Comparison of ENCODE assay signal across 8 cellular contexts in genomic region chr10:17348111-17349008, GRCh38.
DNase-seq lines count a peak whose midpoint lies in the region; ATAC-seq and TF ChIP-seq lines count a peak whose summit lies in the region.

No MANE protein-coding gene starts in this region.

- no peak overlapping the region for H3K4me3 ChIP-seq in transverse colon

- no peak overlapping the region for H3K4me3 Mint-ChIP-seq in naive thymus-derived CD8-positive, alpha-beta T cell

- no peak for ATAC-seq in GM19397 (IDR thresholded peaks at IDR 0.05; ENCODE audit: unreplicated experiment)
- no peak for ATAC-seq in naive thymus-derived CD8-positive, alpha-beta T cell

- intact Hi-C loops in transverse colon (cut with DNase I; ENCODE audit: low total_unique reads): no loop called here

- in situ Hi-C loops in transverse colon (cut with MboI; ENCODE audit: low pct_ligation_motif_present in 1 of 4, low pct_unique_long_range_greater_than_20kb in 1 of 4, low sequenced_read_pairs in 3 of 4): no loop called here

- no peak for TF ChIP-seq POLR2A in transverse colon (IDR thresholded peaks at IDR 0.05)

- H3K27ac Mint-ChIP-seq in naive thymus-derived CD8-positive, alpha-beta T cell: no peak overlapping the region

- no peaks in the 10 kb centered on the region for H3K36me3 ChIP-seq in transverse colon

- POLR2A ChIA-PET in naive thymus-derived CD8-positive, alpha-beta T cell (lab: Charles Lee): no interaction called here

- no peak for TF ChIP-seq CTCF in transverse colon (IDR thresholded peaks at IDR 0.05)

- H3K36me3 Mint-ChIP-seq in naive thymus-derived CD8-positive, alpha-beta T cell: peaks cover 0 to 3% (median 0%) of the 10 kb centered on the region in 3 donors

- peaks cover 0 to 4% (median 0%) of the 10 kb centered on the region in 9 donors for H3K9me3 Mint-ChIP-seq in naive thymus-derived CD8-positive, alpha-beta T cell

- no peak overlapping the region for H3K27ac ChIP-seq in transverse colon

- TF ChIP-seq EP300 in transverse colon (IDR thresholded peaks at IDR 0.05; ENCODE audit: low read depth): no peak

- peaks cover 3 to 17% (median 7%) of the 10 kb centered on the region in 5 donors for H3K27me3 Mint-ChIP-seq in naive thymus-derived CD8-positive, alpha-beta T cell

- peak; percentile 62 for DNase-seq in DMS 273 (lab: John Stamatoyannopoulos, UW; ENCODE audit: unreplicated experiment)
- DNase-seq in DMS 273 treated with DMSO at 0.1 percent for 48 hours (lab: John Stamatoyannopoulos, UW): no peak
- peak; percentile 84 for DNase-seq in astrocyte of the hippocampus (ENCODE audit: low read depth, low spot score)
- DNase-seq in iris pigment epithelial cell (ENCODE audit: low read depth): peak; percentile 95
- peak; percentile 23 for DNase-seq in transverse colon
- DNase-seq in cerebellar cortex (ENCODE audit: low spot score): no peak
- no peak for DNase-seq in naive thymus-derived CD8-positive, alpha-beta T cell

- no peaks in the 10 kb centered on the region for H3K4me1 ChIP-seq in transverse colon

- H3K27me3 ChIP-seq in transverse colon: no peaks in the 10 kb centered on the region

- 38 to 44% methylated on average over 7 to 20 of the region's 20 CpGs for WGBS in transverse colon (ENCODE audit: low coverage in 1 of 2), 2 donors

- no peaks in the 10 kb centered on the region for H3K4me1 Mint-ChIP-seq in naive thymus-derived CD8-positive, alpha-beta T cell

- H3K9me3 ChIP-seq in transverse colon: no peaks in the 10 kb centered on the region

Comparison
In these comparisons a context has a peak if more than half of its experiments do, and no peak if none do; other contexts are left out.
1. DNase-seq: peak in DMS 273 (single experiment), astrocyte of the hippocampus (single experiment), iris pigment epithelial cell (single experiment) and transverse colon (single experiment); none in DMS 273 treated with DMSO at 0.1 percent for 48 hours (single experiment), cerebellar cortex (single experiment) and naive thymus-derived CD8-positive, alpha-beta T cell (0 of 10).